22 cellular contexts compared by ENCODE assay signal in the genomic region with DNA sequence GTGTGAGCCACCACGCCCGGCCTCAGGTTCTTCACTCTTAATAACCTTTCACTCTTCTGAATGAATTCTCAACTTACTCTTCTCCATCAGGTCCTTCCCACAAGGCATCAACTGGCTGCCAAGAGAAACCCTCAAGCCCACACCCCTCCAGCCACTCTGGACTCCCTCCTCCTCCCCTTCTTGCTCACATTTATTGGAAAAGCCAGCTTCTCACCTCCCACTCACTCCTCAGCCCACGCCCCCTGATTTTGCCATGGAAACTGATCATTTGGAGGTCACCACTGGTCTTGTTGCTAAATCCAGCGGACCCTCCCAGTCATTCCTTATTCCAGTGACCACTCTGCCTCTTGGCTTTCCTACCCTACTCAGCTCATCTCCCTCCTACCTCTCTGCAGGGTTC. TPM values are rescaled to one million over a fixed set of nuclear protein-coding genes. Genes with fewer than 3 reads are reported as not detected.
"Had no signal": no experiment of that assay in that cellular context is flagged by ENCODE, and none has a peak within 500 bp of the region (broad histone marks: within the 10 kb centered on the region; RNA-seq: fewer than 3 reads in every experiment).

No MANE protein-coding gene starts in this region.

- H3K9ac ChIP-seq: SK-N-SH had no signal

- H3K4me1 ChIP-seq: SJSA1 had no signal

- DNase-seq: Karpas-422, KG1, MG63, NCI-H1092, NCI-H1105 treated with DMSO at 0.1 percent for 48 hours, NCI-H1417 treated with DMSO at 0.1 percent for 48 hours, NCI-H146, NCI-H1694 treated with DMSO at 0.1 percent for 48 hours, NCI-H2029, NCI-H2081 treated with DMSO at 0.1 percent for 48 hours, NCI-H2171, NCI-H226, NCI-H446, NCI-H510A, NCI-H524 treated with DMSO at 0.1 percent for 48 hours, NCI-H69, NCI-H774, Right ventricle myocardium superior, RPMI8226, SIG-M5, SK-N-SH had no signal

- H3K4me3 ChIP-seq: MG63, SJSA1 had no signal

- H3K36me3 ChIP-seq: MG63, SJSA1 had no signal

- H3K4me2 ChIP-seq: SK-N-SH had no signal

- H3K27me3 ChIP-seq: MG63 had no signal

- H3K9me3 ChIP-seq: MG63, SJSA1, SK-N-SH had no signal

- H3K27ac ChIP-seq: SJSA1 had no signal

RNA-seq across cellular contexts. Expression of a gene that starts 46.2 kb away (rescaled TPM):
- polyA plus RNA-seq: SK-N-SH had no signal
